In genomic region chr16:81445143-81445922, GRCh38 we compare ENCODE assay signal across 1 cellular context.
TF ChIP-seq lines count a peak whose summit lies in the region.

No MANE protein-coding gene starts in this region.

TF ChIP-seq in K562, 482 proteins besides CTCF, POLR2A, EP300 and RAD21 (continued from another document):
- TF ChIP-seq, protein P1, sequence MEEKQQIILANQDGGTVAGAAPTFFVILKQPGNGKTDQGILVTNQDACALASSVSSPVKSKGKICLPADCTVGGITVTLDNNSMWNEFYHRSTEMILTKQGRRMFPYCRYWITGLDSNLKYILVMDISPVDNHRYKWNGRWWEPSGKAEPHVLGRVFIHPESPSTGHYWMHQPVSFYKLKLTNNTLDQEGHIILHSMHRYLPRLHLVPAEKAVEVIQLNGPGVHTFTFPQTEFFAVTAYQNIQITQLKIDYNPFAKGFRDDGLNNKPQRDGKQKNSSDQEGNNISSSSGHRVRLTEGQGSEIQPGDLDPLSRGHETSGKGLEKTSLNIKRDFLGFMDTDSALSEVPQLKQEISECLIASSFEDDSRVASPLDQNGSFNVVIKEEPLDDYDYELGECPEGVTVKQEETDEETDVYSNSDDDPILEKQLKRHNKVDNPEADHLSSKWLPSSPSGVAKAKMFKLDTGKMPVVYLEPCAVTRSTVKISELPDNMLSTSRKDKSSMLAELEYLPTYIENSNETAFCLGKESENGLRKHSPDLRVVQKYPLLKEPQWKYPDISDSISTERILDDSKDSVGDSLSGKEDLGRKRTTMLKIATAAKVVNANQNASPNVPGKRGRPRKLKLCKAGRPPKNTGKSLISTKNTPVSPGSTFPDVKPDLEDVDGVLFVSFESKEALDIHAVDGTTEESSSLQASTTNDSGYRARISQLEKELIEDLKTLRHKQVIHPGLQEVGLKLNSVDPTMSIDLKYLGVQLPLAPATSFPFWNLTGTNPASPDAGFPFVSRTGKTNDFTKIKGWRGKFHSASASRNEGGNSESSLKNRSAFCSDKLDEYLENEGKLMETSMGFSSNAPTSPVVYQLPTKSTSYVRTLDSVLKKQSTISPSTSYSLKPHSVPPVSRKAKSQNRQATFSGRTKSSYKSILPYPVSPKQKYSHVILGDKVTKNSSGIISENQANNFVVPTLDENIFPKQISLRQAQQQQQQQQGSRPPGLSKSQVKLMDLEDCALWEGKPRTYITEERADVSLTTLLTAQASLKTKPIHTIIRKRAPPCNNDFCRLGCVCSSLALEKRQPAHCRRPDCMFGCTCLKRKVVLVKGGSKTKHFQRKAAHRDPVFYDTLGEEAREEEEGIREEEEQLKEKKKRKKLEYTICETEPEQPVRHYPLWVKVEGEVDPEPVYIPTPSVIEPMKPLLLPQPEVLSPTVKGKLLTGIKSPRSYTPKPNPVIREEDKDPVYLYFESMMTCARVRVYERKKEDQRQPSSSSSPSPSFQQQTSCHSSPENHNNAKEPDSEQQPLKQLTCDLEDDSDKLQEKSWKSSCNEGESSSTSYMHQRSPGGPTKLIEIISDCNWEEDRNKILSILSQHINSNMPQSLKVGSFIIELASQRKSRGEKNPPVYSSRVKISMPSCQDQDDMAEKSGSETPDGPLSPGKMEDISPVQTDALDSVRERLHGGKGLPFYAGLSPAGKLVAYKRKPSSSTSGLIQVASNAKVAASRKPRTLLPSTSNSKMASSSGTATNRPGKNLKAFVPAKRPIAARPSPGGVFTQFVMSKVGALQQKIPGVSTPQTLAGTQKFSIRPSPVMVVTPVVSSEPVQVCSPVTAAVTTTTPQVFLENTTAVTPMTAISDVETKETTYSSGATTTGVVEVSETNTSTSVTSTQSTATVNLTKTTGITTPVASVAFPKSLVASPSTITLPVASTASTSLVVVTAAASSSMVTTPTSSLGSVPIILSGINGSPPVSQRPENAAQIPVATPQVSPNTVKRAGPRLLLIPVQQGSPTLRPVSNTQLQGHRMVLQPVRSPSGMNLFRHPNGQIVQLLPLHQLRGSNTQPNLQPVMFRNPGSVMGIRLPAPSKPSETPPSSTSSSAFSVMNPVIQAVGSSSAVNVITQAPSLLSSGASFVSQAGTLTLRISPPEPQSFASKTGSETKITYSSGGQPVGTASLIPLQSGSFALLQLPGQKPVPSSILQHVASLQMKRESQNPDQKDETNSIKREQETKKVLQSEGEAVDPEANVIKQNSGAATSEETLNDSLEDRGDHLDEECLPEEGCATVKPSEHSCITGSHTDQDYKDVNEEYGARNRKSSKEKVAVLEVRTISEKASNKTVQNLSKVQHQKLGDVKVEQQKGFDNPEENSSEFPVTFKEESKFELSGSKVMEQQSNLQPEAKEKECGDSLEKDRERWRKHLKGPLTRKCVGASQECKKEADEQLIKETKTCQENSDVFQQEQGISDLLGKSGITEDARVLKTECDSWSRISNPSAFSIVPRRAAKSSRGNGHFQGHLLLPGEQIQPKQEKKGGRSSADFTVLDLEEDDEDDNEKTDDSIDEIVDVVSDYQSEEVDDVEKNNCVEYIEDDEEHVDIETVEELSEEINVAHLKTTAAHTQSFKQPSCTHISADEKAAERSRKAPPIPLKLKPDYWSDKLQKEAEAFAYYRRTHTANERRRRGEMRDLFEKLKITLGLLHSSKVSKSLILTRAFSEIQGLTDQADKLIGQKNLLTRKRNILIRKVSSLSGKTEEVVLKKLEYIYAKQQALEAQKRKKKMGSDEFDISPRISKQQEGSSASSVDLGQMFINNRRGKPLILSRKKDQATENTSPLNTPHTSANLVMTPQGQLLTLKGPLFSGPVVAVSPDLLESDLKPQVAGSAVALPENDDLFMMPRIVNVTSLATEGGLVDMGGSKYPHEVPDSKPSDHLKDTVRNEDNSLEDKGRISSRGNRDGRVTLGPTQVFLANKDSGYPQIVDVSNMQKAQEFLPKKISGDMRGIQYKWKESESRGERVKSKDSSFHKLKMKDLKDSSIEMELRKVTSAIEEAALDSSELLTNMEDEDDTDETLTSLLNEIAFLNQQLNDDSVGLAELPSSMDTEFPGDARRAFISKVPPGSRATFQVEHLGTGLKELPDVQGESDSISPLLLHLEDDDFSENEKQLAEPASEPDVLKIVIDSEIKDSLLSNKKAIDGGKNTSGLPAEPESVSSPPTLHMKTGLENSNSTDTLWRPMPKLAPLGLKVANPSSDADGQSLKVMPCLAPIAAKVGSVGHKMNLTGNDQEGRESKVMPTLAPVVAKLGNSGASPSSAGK (IDR thresholded peaks at IDR 0.05), result no peak
- TF ChIP-seq CREB1 (IDR thresholded peaks at IDR 0.05) (no peak), CREB1 (CRISPR knock-in tag; IDR thresholded peaks at IDR 0.05) (0 out of 2 replicates have a peak, but pooled peaks have one; percentile 31), KDM2B (CRISPR knock-in tag; IDR thresholded peaks at IDR 0.05) (0 out of 2 replicates have a peak, but pooled peaks have one; percentile 27), CBX5 (IDR thresholded peaks at IDR 0.05; ENCODE audit: borderline replicate concordance, low read depth) (no peak), MAX (CRISPR knock-in tag; IDR thresholded peaks at IDR 0.05) (peak; percentile 27; the same call in 1 of the 2 replicates), YY1 (IDR thresholded peaks at IDR 0.05; ENCODE audit: borderline replicate concordance in 1 of 3, control insufficient read depth in 1 of 3, extremely low read depth in 1 of 3, insufficient read depth in 3 of 3, insufficient read length in 1 of 3, insufficient replicate concordance in 2 of 3, low read depth in 1 of 3, low read length in 2 of 3) (peak in 1 of 3 experiments; percentile 32), SIN3B (IDR thresholded peaks at IDR 0.05; ENCODE audit: low read depth) (no peak), PTBP1 (IDR thresholded peaks at IDR 0.05; ENCODE audit: low read depth, low read length) (no peak), NCOA1 (IDR thresholded peaks at IDR 0.05; ENCODE audit: low read depth) (no peak), ZNF639 (CRISPR knock-in tag; conservative IDR thresholded peaks at IDR 0.05 in 1 of 2, IDR thresholded peaks at IDR 0.05 in 1 of 2) (no peak), HMG20A (CRISPR knock-in tag; conservative IDR thresholded peaks at IDR 0.05) (no peak), E2F6 (IDR thresholded peaks at IDR 0.05; ENCODE audit: borderline replicate concordance in 1 of 2, extremely low read depth in 1 of 2, insufficient read depth in 1 of 2, insufficient read length in 1 of 2, low read depth in 1 of 2, low read length in 1 of 2, poor library complexity in 1 of 2, severe bottlenecking in 1 of 2) (peak in 1 of 2 experiments; percentile 25), ZBTB7A (IDR thresholded peaks at IDR 0.05; ENCODE audit: borderline replicate concordance, control insufficient read depth, low read depth, low read length) (peak; percentile 84), CEBPG (CRISPR knock-in tag; IDR thresholded peaks at IDR 0.05) (0 out of 2 replicates have a peak, but pooled peaks have one; percentile 22), CEBPG (tag; conservative IDR thresholded peaks at IDR 0.05 in 1 of 2, IDR thresholded peaks at IDR 0.05 in 1 of 2) (no peak), MAZ (CRISPR knock-in tag; conservative IDR thresholded peaks at IDR 0.05 in 1 of 2, IDR thresholded peaks at IDR 0.05 in 1 of 2) (peak; percentile 35 to 84; a peak in 2 of 4 replicates), CBX1 (IDR thresholded peaks at IDR 0.05; ENCODE audit: low read depth) (0 out of 2 replicates have a peak, but pooled peaks have one; percentile 16), FOXK1 (CRISPR knock-in tag; IDR thresholded peaks at IDR 0.05; ENCODE audit: borderline replicate concordance) (no peak), PML (IDR thresholded peaks at IDR 0.05; ENCODE audit: low read length) (no peak)
- TF ChIP-seq, protein P2, sequence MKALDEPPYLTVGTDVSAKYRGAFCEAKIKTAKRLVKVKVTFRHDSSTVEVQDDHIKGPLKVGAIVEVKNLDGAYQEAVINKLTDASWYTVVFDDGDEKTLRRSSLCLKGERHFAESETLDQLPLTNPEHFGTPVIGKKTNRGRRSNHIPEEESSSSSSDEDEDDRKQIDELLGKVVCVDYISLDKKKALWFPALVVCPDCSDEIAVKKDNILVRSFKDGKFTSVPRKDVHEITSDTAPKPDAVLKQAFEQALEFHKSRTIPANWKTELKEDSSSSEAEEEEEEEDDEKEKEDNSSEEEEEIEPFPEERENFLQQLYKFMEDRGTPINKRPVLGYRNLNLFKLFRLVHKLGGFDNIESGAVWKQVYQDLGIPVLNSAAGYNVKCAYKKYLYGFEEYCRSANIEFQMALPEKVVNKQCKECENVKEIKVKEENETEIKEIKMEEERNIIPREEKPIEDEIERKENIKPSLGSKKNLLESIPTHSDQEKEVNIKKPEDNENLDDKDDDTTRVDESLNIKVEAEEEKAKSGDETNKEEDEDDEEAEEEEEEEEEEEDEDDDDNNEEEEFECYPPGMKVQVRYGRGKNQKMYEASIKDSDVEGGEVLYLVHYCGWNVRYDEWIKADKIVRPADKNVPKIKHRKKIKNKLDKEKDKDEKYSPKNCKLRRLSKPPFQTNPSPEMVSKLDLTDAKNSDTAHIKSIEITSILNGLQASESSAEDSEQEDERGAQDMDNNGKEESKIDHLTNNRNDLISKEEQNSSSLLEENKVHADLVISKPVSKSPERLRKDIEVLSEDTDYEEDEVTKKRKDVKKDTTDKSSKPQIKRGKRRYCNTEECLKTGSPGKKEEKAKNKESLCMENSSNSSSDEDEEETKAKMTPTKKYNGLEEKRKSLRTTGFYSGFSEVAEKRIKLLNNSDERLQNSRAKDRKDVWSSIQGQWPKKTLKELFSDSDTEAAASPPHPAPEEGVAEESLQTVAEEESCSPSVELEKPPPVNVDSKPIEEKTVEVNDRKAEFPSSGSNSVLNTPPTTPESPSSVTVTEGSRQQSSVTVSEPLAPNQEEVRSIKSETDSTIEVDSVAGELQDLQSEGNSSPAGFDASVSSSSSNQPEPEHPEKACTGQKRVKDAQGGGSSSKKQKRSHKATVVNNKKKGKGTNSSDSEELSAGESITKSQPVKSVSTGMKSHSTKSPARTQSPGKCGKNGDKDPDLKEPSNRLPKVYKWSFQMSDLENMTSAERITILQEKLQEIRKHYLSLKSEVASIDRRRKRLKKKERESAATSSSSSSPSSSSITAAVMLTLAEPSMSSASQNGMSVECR (CRISPR knock-in tag; IDR thresholded peaks at IDR 0.05), result peak; percentile 68; the same call in 1 of the 2 replicates
- TF ChIP-seq, protein P3, sequence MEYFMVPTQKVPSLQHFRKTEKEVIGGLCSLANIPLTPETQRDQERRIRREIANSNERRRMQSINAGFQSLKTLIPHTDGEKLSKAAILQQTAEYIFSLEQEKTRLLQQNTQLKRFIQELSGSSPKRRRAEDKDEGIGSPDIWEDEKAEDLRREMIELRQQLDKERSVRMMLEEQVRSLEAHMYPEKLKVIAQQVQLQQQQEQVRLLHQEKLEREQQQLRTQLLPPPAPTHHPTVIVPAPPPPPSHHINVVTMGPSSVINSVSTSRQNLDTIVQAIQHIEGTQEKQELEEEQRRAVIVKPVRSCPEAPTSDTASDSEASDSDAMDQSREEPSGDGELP (CRISPR knock-in tag; IDR thresholded peaks at IDR 0.05; ENCODE audit: borderline replicate concordance), result peak; percentile 36; the same call in 1 of the 2 replicates
- TF ChIP-seq, protein P4, sequence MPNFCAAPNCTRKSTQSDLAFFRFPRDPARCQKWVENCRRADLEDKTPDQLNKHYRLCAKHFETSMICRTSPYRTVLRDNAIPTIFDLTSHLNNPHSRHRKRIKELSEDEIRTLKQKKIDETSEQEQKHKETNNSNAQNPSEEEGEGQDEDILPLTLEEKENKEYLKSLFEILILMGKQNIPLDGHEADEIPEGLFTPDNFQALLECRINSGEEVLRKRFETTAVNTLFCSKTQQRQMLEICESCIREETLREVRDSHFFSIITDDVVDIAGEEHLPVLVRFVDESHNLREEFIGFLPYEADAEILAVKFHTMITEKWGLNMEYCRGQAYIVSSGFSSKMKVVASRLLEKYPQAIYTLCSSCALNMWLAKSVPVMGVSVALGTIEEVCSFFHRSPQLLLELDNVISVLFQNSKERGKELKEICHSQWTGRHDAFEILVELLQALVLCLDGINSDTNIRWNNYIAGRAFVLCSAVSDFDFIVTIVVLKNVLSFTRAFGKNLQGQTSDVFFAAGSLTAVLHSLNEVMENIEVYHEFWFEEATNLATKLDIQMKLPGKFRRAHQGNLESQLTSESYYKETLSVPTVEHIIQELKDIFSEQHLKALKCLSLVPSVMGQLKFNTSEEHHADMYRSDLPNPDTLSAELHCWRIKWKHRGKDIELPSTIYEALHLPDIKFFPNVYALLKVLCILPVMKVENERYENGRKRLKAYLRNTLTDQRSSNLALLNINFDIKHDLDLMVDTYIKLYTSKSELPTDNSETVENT (CRISPR knock-in tag; IDR thresholded peaks at IDR 0.05), result peak; percentile 42; the same call in 1 of the 2 replicates
